In the genomic region with DNA sequence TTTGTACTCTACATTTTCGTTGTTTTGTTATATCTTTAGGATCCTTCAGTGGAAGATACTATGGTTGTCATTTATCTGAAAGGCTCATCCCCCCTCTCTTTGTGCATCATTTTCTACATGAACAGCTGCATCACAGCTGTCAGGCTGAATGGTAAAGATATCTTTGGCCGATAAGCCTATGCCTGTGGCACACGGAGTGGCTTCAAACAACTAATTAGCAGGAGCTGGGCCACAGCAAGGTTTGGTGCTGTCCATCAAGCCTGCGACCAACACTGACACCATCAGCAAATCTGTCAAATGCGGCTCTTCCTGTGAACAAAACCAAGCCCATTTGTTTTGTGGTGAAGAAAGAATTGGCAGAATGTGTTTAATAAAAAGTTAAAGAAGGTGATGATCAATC, we compare ENCODE assay signal across 17 cellular contexts.
"Had no signal": no experiment of that assay in that cellular context is flagged by ENCODE, and none has a peak within 500 bp of the region (broad histone marks: within the 10 kb centered on the region; RNA-seq: fewer than 3 reads in every experiment).

No MANE protein-coding gene starts in this region.

- H3K9me3 ChIP-seq: esophagus muscularis mucosa, gastroesophageal sphincter, heart left ventricle, upper lobe of left lung had no signal

- H3K4me3 ChIP-seq: coronary artery, esophagus muscularis mucosa, gastroesophageal sphincter, heart left ventricle, upper lobe of left lung had no signal

- H3K4me1 ChIP-seq: esophagus muscularis mucosa, gastroesophageal sphincter, upper lobe of left lung had no signal

- H3K27ac ChIP-seq: coronary artery, esophagus muscularis mucosa, gastroesophageal sphincter, heart left ventricle, upper lobe of left lung had no signal

- H3K36me3 ChIP-seq: esophagus muscularis mucosa, gastroesophageal sphincter, heart left ventricle, upper lobe of left lung had no signal

- H3K27me3 ChIP-seq: esophagus muscularis mucosa, gastroesophageal sphincter, heart left ventricle, upper lobe of left lung had no signal

- ATAC-seq: gastroesophageal sphincter; heart left ventricle; left cardiac atrium; naive thymus-derived CD4-positive, alpha-beta T cell; stimulated activated naive CD8-positive, alpha-beta T cell treated with anti-CD3 and anti-CD28 coated beads, Interleukin-15, Interleukin-2, amounts not matched to agents 100 U/mL and 50 U/mL, for 24 hours had no signal

- DNase-seq: activated CD4-positive, alpha-beta memory T cell treated with anti-CD3 and anti-CD28 coated beads for 36 hours; activated CD4-positive, alpha-beta T cell treated with anti-CD3 and anti-CD28 coated beads for 48 hours; activated naive CD4-positive, alpha-beta T cell treated with anti-CD3 and anti-CD28 coated beads for 36 hours; activated naive CD8-positive, alpha-beta T cell treated with anti-CD3 and anti-CD28 coated beads, Interleukin-2, amount 10 ng/mL, durations not matched to agents 7 days and 5 days; activated T-cell treated with anti-CD3 and anti-CD28 coated beads, Interleukin-2, amount 50 U/mL, for 48 hours; cerebellar nuclear complex; heart left ventricle; left cardiac atrium; naive thymus-derived CD4-positive, alpha-beta T cell; retina; stimulated activated CD4-positive, alpha-beta T cell treated with anti-CD3 and anti-CD28 coated beads, Interleukin-4, amount 100 ng/mL, for 24 hours; stimulated activated naive CD8-positive, alpha-beta T cell treated with anti-CD3 and anti-CD28 coated beads, Interleukin-15, Interleukin-2, amounts not matched to agents 100 U/mL and 50 U/mL, for 24 hours; T-helper 9 cell; upper lobe of left lung had no signal
